In genomic region chrX:153794018-153794896, GRCh38 we compare ENCODE assay signal across 1 cellular context.
TF ChIP-seq lines count a peak whose summit lies in the region.

Gene IDH3G, minus strand, starts transcription at chrX:153794375. Its CDS starts 49 bp downstream, at chrX:153794326.
Gene SSR4, plus strand, starts transcription at chrX:153794668. Its CDS starts 20 bp downstream, at chrX:153794688.

TF ChIP-seq in K562, 482 proteins besides CTCF, POLR2A, EP300 and RAD21 (continued from another document and continues in another):
- peak; percentile 91 for TF ChIP-seq MGA (IDR thresholded peaks at IDR 0.05)
- TF ChIP-seq ZNF586 (CRISPR knock-in tag; conservative IDR thresholded peaks at IDR 0.05) = no peak
- TF ChIP-seq, protein P1, sequence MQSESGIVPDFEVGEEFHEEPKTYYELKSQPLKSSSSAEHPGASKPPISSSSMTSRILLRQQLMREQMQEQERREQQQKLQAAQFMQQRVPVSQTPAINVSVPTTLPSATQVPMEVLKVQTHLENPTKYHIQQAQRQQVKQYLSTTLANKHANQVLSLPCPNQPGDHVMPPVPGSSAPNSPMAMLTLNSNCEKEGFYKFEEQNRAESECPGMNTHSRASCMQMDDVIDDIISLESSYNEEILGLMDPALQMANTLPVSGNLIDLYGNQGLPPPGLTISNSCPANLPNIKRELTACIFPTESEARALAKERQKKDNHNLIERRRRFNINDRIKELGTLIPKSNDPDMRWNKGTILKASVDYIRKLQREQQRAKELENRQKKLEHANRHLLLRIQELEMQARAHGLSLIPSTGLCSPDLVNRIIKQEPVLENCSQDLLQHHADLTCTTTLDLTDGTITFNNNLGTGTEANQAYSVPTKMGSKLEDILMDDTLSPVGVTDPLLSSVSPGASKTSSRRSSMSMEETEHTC (IDR thresholded peaks at IDR 0.05) = no peak
- no peak for TF ChIP-seq PREB (CRISPR knock-in tag; IDR thresholded peaks at IDR 0.05)
- TF ChIP-seq FOXJ3 (CRISPR knock-in tag; IDR thresholded peaks at IDR 0.05) = no peak
- no peak for TF ChIP-seq IRF9 (tag; IDR thresholded peaks at IDR 0.05)
- TF ChIP-seq SRSF1 (IDR thresholded peaks at IDR 0.05; ENCODE audit: low read depth, low read length) = no peak
- no peak for TF ChIP-seq ZNF609 (CRISPR knock-in tag; IDR thresholded peaks at IDR 0.05; ENCODE audit: borderline replicate concordance)
- TF ChIP-seq PHF21A (IDR thresholded peaks at IDR 0.05; ENCODE audit: borderline replicate concordance, low read depth) = no peak
- TF ChIP-seq NCOA4 (IDR thresholded peaks at IDR 0.05; ENCODE audit: partially characterized antibody) = no peak
- TF ChIP-seq GABPB2 (CRISPR knock-in tag; conservative IDR thresholded peaks at IDR 0.05) = no peak
- TF ChIP-seq, protein P2, sequence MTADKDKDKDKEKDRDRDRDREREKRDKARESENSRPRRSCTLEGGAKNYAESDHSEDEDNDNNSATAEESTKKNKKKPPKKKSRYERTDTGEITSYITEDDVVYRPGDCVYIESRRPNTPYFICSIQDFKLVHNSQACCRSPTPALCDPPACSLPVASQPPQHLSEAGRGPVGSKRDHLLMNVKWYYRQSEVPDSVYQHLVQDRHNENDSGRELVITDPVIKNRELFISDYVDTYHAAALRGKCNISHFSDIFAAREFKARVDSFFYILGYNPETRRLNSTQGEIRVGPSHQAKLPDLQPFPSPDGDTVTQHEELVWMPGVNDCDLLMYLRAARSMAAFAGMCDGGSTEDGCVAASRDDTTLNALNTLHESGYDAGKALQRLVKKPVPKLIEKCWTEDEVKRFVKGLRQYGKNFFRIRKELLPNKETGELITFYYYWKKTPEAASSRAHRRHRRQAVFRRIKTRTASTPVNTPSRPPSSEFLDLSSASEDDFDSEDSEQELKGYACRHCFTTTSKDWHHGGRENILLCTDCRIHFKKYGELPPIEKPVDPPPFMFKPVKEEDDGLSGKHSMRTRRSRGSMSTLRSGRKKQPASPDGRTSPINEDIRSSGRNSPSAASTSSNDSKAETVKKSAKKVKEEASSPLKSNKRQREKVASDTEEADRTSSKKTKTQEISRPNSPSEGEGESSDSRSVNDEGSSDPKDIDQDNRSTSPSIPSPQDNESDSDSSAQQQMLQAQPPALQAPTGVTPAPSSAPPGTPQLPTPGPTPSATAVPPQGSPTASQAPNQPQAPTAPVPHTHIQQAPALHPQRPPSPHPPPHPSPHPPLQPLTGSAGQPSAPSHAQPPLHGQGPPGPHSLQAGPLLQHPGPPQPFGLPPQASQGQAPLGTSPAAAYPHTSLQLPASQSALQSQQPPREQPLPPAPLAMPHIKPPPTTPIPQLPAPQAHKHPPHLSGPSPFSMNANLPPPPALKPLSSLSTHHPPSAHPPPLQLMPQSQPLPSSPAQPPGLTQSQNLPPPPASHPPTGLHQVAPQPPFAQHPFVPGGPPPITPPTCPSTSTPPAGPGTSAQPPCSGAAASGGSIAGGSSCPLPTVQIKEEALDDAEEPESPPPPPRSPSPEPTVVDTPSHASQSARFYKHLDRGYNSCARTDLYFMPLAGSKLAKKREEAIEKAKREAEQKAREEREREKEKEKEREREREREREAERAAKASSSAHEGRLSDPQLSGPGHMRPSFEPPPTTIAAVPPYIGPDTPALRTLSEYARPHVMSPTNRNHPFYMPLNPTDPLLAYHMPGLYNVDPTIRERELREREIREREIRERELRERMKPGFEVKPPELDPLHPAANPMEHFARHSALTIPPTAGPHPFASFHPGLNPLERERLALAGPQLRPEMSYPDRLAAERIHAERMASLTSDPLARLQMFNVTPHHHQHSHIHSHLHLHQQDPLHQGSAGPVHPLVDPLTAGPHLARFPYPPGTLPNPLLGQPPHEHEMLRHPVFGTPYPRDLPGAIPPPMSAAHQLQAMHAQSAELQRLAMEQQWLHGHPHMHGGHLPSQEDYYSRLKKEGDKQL (CRISPR knock-in tag; IDR thresholded peaks at IDR 0.05; ENCODE audit: borderline replicate concordance) = no peak
- peak; percentile 76 for TF ChIP-seq FOS (IDR thresholded peaks at IDR 0.05; ENCODE audit: extremely low read depth, insufficient read length)
